Comparison of ENCODE assay signal across 15 cellular contexts in genomic region chr3:65914032-65914739, GRCh38.
DNase-seq lines count a peak whose midpoint lies in the region; ATAC-seq, FAIRE-seq and TF ChIP-seq lines count a peak whose summit lies in the region.
"Had no signal": no experiment of that assay in that cellular context is flagged by ENCODE, and none has a peak within 500 bp of the region (broad histone marks: within the 10 kb centered on the region; RNA-seq: fewer than 3 reads in every experiment).

No MANE protein-coding gene starts in this region.

- TF ChIP-seq CTCF in A549 (IDR thresholded peaks at IDR 0.05) (no peak), astrocyte of the cerebellum (IDR thresholded peaks at IDR 0.05; ENCODE audit: low read depth, low read length, missing control alignments) (peak; percentile 42)

- no peaks in the 10 kb centered on the region for H3K4me1 ChIP-seq in A549

- no peaks in the 10 kb centered on the region for H3K27me3 Mint-ChIP-seq in activated T-cell treated with anti-CD3 and anti-CD28 coated beads, Interleukin-2, amount 50 U/mL, for 24 hours
- H3K27me3 Mint-ChIP-seq: activated T-helper 17 cell treated with anti-CD3 and anti-CD28 coated beads, Interleukin-2, amount 50 U/mL, for 72 hours; B cell; stimulated activated naive CD8-positive, alpha-beta T cell treated with anti-CD3 and anti-CD28 coated beads, Interleukin-15, amount 100 ng/mL, for 72 hours had no signal

- no peak overlapping the region for H3K27ac Mint-ChIP-seq in activated T-cell treated with anti-CD3 and anti-CD28 coated beads, Interleukin-2, amount 50 U/mL, for 24 hours
- H3K27ac Mint-ChIP-seq: activated T-helper 17 cell treated with anti-CD3 and anti-CD28 coated beads, Interleukin-2, amount 50 U/mL, for 72 hours; B cell; stimulated activated naive CD8-positive, alpha-beta T cell treated with anti-CD3 and anti-CD28 coated beads, Interleukin-15, amount 100 ng/mL, for 72 hours; T-helper 1 cell treated with Interleukin-12 subunit alpha and Interleukin-12 subunit beta and Interleukin-4 antibody, amounts not matched to agents 30 μg/mL and 1 μg/mL, for 36 hours had no signal

- no peak for TF ChIP-seq EP300 in A549 (IDR thresholded peaks at IDR 0.05)

- no peaks in the 10 kb centered on the region for H3K36me3 Mint-ChIP-seq in activated T-cell treated with anti-CD3 and anti-CD28 coated beads, Interleukin-2, amount 50 U/mL, for 24 hours (ENCODE audit: low read depth)

- FAIRE-seq in A549 (lab: Jason Lieb, UNC) = no peak
- no peak for FAIRE-seq in GM12891 (lab: Jason Lieb, UNC)

- no peak overlapping the region for H3K4me3 Mint-ChIP-seq in activated T-cell treated with anti-CD3 and anti-CD28 coated beads, Interleukin-2, amount 50 U/mL, for 24 hours
- H3K4me3 Mint-ChIP-seq: activated T-helper 17 cell treated with anti-CD3 and anti-CD28 coated beads, Interleukin-2, amount 50 U/mL, for 72 hours; B cell; stimulated activated naive CD8-positive, alpha-beta T cell treated with anti-CD3 and anti-CD28 coated beads, Interleukin-15, amount 100 ng/mL, for 72 hours; T-helper 1 cell treated with Interleukin-12 subunit alpha and Interleukin-12 subunit beta and Interleukin-4 antibody, amounts not matched to agents 30 μg/mL and 1 μg/mL, for 36 hours had no signal

- no peak for TF ChIP-seq POLR2A in A549 (IDR thresholded peaks at IDR 0.05; ENCODE audit: low read length)
- no peak for TF ChIP-seq POLR2A in GM12891 (IDR thresholded peaks at IDR 0.05; ENCODE audit: low read depth, low read length)

- H3K9me3 Mint-ChIP-seq in activated T-cell treated with anti-CD3 and anti-CD28 coated beads, Interleukin-2, amount 50 U/mL, for 24 hours = peaks cover 11% of the 10 kb centered on the region

- H3K4me2 ChIP-seq in A549 = no peak overlapping the region
- H3K4me2 ChIP-seq: KMS-11 had no signal

- no peak overlapping the region for H3K27ac ChIP-seq in A549
- H3K27ac ChIP-seq: epithelial cell of prostate, KMS-11 had no signal

- no peaks in the 10 kb centered on the region for H3K4me1 Mint-ChIP-seq in activated T-cell treated with anti-CD3 and anti-CD28 coated beads, Interleukin-2, amount 50 U/mL, for 24 hours (ENCODE audit: low read depth)
- H3K4me1 Mint-ChIP-seq: activated T-helper 17 cell treated with anti-CD3 and anti-CD28 coated beads, Interleukin-2, amount 50 U/mL, for 72 hours; B cell; stimulated activated naive CD8-positive, alpha-beta T cell treated with anti-CD3 and anti-CD28 coated beads, Interleukin-15, amount 100 ng/mL, for 72 hours had no signal

- no peak for DNase-seq in A549 (ENCODE audit: low read depth in 1 of 2, low spot score in 1 of 2)
- peak; percentile 71 for DNase-seq in G401 (ENCODE audit: low spot score)
- DNase-seq in astrocyte of the cerebellum (ENCODE audit: low read depth) = no peak
- no peak for DNase-seq in left lobe of liver (ENCODE audit: low spot score)
- no peak for DNase-seq in activated T-cell treated with anti-CD3 and anti-CD28 coated beads, Interleukin-2, amount 50 U/mL, for 24 hours
- DNase-seq in GM12891 (ENCODE audit: insufficient read length, low spot score) = no peak
- DNase-seq: stimulated activated naive CD8-positive, alpha-beta T cell treated with anti-CD3 and anti-CD28 coated beads, Interleukin-15, amount 100 ng/mL, for 72 hours had no signal

- POLR2A ChIA-PET in A549 (lab: Yijun Ruan, JAX) = no interaction called here

- H3K4me3 ChIP-seq in A549 (no peak overlapping the region), astrocyte of the cerebellum (ENCODE audit: low read depth, low read length) (no peak overlapping the region)

- TF ChIP-seq RAD21 in A549 (conservative IDR thresholded peaks at IDR 0.05 in 1 of 2, IDR thresholded peaks at IDR 0.05 in 1 of 2) = no peak; a peak in 1 of 5 replicates

- CTCF ChIA-PET in A549 (lab: Yijun Ruan, JAX) = interaction anchor here (1.0 to 1.4 kb wide), 4 partner anchors 17 to 182 kb away, joined by 3 to 4 read pairs (median 3); no protein-coding TSS in a partner anchor

- WGBS in A549 (ENCODE audit: missing lambda C conversion rate) = 80% methylated on average over 5 of the region's 5 CpGs

- in situ Hi-C loops in G401 (cut with HindIII; ENCODE audit: low sequenced_read_pairs) (no loop called here), astrocyte of the cerebellum (cut with HindIII; ENCODE audit: low sequenced_read_pairs) (no loop called here)

- no peaks in the 10 kb centered on the region; the same call in 2 of the 3 replicates for H3K9me3 ChIP-seq in A549

- ATAC-seq in A549 (no peak; a peak in 1 of 6 replicates), left lobe of liver (peak; percentile 76), HG02678 (IDR thresholded peaks at IDR 0.05; ENCODE audit: unreplicated experiment) (no peak), GM18868 (IDR thresholded peaks at IDR 0.05; ENCODE audit: unreplicated experiment) (no peak)
- ATAC-seq: activated T-helper 17 cell treated with anti-CD3 and anti-CD28 coated beads, Interleukin-2, amount 50 U/mL, for 72 hours; sciatic nerve; stimulated activated naive CD8-positive, alpha-beta T cell treated with anti-CD3 and anti-CD28 coated beads, Interleukin-15, amount 100 ng/mL, for 72 hours had no signal

TF ChIP-seq in A549, 52 proteins besides CTCF, POLR2A, EP300 and RAD21:
- TF ChIP-seq CBX2 (IDR thresholded peaks at IDR 0.05; ENCODE audit: borderline replicate concordance, low read depth) (no peak), ZFP36 (IDR thresholded peaks at IDR 0.05; ENCODE audit: borderline replicate concordance, partially characterized antibody) (no peak), HOXA7 (CRISPR knock-in tag; IDR thresholded peaks at IDR 0.05) (no peak), MAFK (IDR thresholded peaks at IDR 0.05; ENCODE audit: partially characterized antibody) (peak; percentile 16), SMC3 (IDR thresholded peaks at IDR 0.05) (0 out of 3 replicates have a peak, but pooled peaks have one; percentile 6)
- TF ChIP-seq, protein P1, sequence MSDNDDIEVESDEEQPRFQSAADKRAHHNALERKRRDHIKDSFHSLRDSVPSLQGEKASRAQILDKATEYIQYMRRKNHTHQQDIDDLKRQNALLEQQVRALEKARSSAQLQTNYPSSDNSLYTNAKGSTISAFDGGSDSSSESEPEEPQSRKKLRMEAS (IDR thresholded peaks at IDR 0.05) = no peak

TF ChIP-seq in GM12891, 5 proteins besides CTCF, POLR2A, EP300 and RAD21:
- TF ChIP-seq TAF1 (IDR thresholded peaks at IDR 0.05; ENCODE audit: low read depth, low read length) (no peak), POU2F2 (IDR thresholded peaks at IDR 0.05; ENCODE audit: low read depth, low read length) (no peak), SPI1 (IDR thresholded peaks at IDR 0.05; ENCODE audit: low read depth, low read length) (no peak), POLR2AphosphoS5 (IDR thresholded peaks at IDR 0.05; ENCODE audit: low read depth, low read length) (no peak), PAX5 (IDR thresholded peaks at IDR 0.05; ENCODE audit: insufficient read depth, low read length, severe bottlenecking) (no peak)
